5 cellular contexts compared by ENCODE assay signal in genomic region chr2:151887164-151887563, GRCh38.
"Had no signal": no experiment of that assay in that cellular context is flagged by ENCODE, and none has a peak within 500 bp of the region (broad histone marks: within the 10 kb centered on the region; RNA-seq: fewer than 3 reads in every experiment).

No MANE protein-coding gene starts in this region.

- H3K9me3 Mint-ChIP-seq: GM23338, H9, IgD-negative memory B cell had no signal

- H3K27ac ChIP-seq: HL-60 had no signal

- DNase-seq: H9, HCEC 1CT had no signal

- H3K4me3 Mint-ChIP-seq: GM23338, H9 had no signal

- ATAC-seq: GM23338 had no signal

- H3K4me3 ChIP-seq: GM23338 had no signal

- H3K27ac Mint-ChIP-seq: GM23338, H9, IgD-negative memory B cell had no signal

- H3K4me1 Mint-ChIP-seq: GM23338 had no signal
